8 cellular contexts compared by ENCODE assay signal in genomic region chr22:28742562-28742962, GRCh38. TPM values are rescaled to one million over a fixed set of nuclear protein-coding genes. Genes with fewer than 3 reads are reported as not detected.
DNase-seq lines count a peak whose midpoint lies in the region; ATAC-seq and TF ChIP-seq lines count a peak whose summit lies in the region.

No MANE protein-coding gene starts in this region.

- H3K9me3 ChIP-seq in lung (ENCODE audit: control insufficient read depth in 2 of 2, insufficient read depth in 1 of 2, low read length in 1 of 2), result no peaks in the 10 kb centered on the region
- H3K9me3 ChIP-seq in aorta (ENCODE audit: control insufficient read depth, low read length), result no peaks in the 10 kb centered on the region

- H3K4me3 Mint-ChIP-seq in stimulated activated naive CD8-positive, alpha-beta T cell treated with anti-CD3 and anti-CD28 coated beads, Interleukin-15, Interleukin-2, amounts not matched to agents 100 ng/mL and 50 ng/mL, for 24 hours, result peak overlapping the region; percentile 89

- in situ Hi-C loops in astrocyte of the cerebellum (cut with HindIII; ENCODE audit: low sequenced_read_pairs), result no loop called here

- H3K4me1 ChIP-seq in lung (ENCODE audit: control insufficient read depth in 2 of 2, insufficient read depth in 2 of 2, low read length in 2 of 2) (peaks cover 0 to 3% of the 10 kb centered on the region in 2 donors), aorta (ENCODE audit: control insufficient read depth in 1 of 2, insufficient read depth in 2 of 2, low read length in 2 of 2) (no peaks in the 10 kb centered on the region)

- 2 to 3% methylated on average over 10 of the region's 10 CpGs for WGBS in lung, 2 donors
- 1 to 2% methylated on average over 10 of the region's 10 CpGs for WGBS in aorta, 2 donors

- peak overlapping the region; percentile 89 for H3K27ac Mint-ChIP-seq in stimulated activated naive CD8-positive, alpha-beta T cell treated with anti-CD3 and anti-CD28 coated beads, Interleukin-15, Interleukin-2, amounts not matched to agents 100 ng/mL and 50 ng/mL, for 24 hours

- peaks cover 28% of the 10 kb centered on the region for H3K36me3 Mint-ChIP-seq in stimulated activated naive CD8-positive, alpha-beta T cell treated with anti-CD3 and anti-CD28 coated beads, Interleukin-15, Interleukin-2, amounts not matched to agents 100 ng/mL and 50 ng/mL, for 24 hours (ENCODE audit: low read depth)

- no peaks in the 10 kb centered on the region for H3K27me3 ChIP-seq in lung (ENCODE audit: control insufficient read depth, insufficient read depth)
- H3K27me3 ChIP-seq in aorta (ENCODE audit: control insufficient read depth in 1 of 2, insufficient read depth in 2 of 2, low read length in 1 of 2), result no peaks in the 10 kb centered on the region

- TF ChIP-seq CTCF in astrocyte of the cerebellum (IDR thresholded peaks at IDR 0.05; ENCODE audit: low read depth, low read length, missing control alignments) (no peak), lung (IDR thresholded peaks at IDR 0.05; ENCODE audit: control extremely low read depth, extremely low read depth) (no peak)

- no peaks in the 10 kb centered on the region for H3K27me3 Mint-ChIP-seq in stimulated activated naive CD8-positive, alpha-beta T cell treated with anti-CD3 and anti-CD28 coated beads, Interleukin-15, Interleukin-2, amounts not matched to agents 100 ng/mL and 50 ng/mL, for 24 hours

- H3K27ac ChIP-seq in lung (ENCODE audit: low read depth in 1 of 2, low read length in 1 of 2), result peak overlapping the region; percentile 78 to 93
- H3K27ac ChIP-seq in aorta (ENCODE audit: low read depth in 1 of 2, low read length in 2 of 2), result peak overlapping the region in 1 of 2 donors; percentile 94

- peaks cover 8 to 16% of the 10 kb centered on the region in 2 donors for H3K36me3 ChIP-seq in lung (ENCODE audit: control insufficient read depth in 2 of 2, insufficient read depth in 2 of 2, low read length in 2 of 2)
- H3K36me3 ChIP-seq in aorta (ENCODE audit: control insufficient read depth in 1 of 2, insufficient read depth in 2 of 2, low read length in 1 of 2), result peaks cover 3 to 5% of the 10 kb centered on the region in 2 donors

- no peaks in the 10 kb centered on the region for H3K9me3 Mint-ChIP-seq in stimulated activated naive CD8-positive, alpha-beta T cell treated with anti-CD3 and anti-CD28 coated beads, Interleukin-15, Interleukin-2, amounts not matched to agents 100 ng/mL and 50 ng/mL, for 24 hours

- H3K4me3 ChIP-seq in astrocyte of the cerebellum (ENCODE audit: low read depth, low read length) (peak overlapping the region; percentile 94), lung (peak overlapping the region; percentile 81), aorta (ENCODE audit: low read length in 2 of 2) (peak overlapping the region; percentile 30 to 49)

- DNase-seq in stimulated activated naive CD8-positive, alpha-beta T cell treated with anti-CD3 and anti-CD28 coated beads, Interleukin-15, Interleukin-2, amounts not matched to agents 100 U/mL and 50 U/mL, for 24 hours, result no peak
- DNase-seq in astrocyte of the cerebellum (ENCODE audit: low read depth) (no peak), lung (ENCODE audit: low spot score) (no peak), aorta (no peak), putamen (ENCODE audit: low spot score) (no peak)

- no peak for ATAC-seq in stimulated activated naive CD8-positive, alpha-beta T cell treated with anti-CD3 and anti-CD28 coated beads, Interleukin-15, Interleukin-2, amounts not matched to agents 100 U/mL and 50 U/mL, for 24 hours
- ATAC-seq in lung (ENCODE audit: insufficient read depth, low FRiP score) (no peak), aorta (ENCODE audit: low FRiP score) (no peak), GM21723 (IDR thresholded peaks at IDR 0.05; ENCODE audit: unreplicated experiment) (no peak), HG02973 (IDR thresholded peaks at IDR 0.05; ENCODE audit: unreplicated experiment) (no peak)

- H3K4me1 Mint-ChIP-seq in stimulated activated naive CD8-positive, alpha-beta T cell treated with anti-CD3 and anti-CD28 coated beads, Interleukin-15, Interleukin-2, amounts not matched to agents 100 ng/mL and 50 ng/mL, for 24 hours (ENCODE audit: low read depth), result peaks cover 25% of the 10 kb centered on the region

- intact Hi-C loops in aorta (cut with DNase I), result loop anchor here in 1 of 2 donors (1.0 kb wide), 1 partner anchor 57 kb away; no protein-coding TSS in a partner anchor

RNA-seq across cellular contexts. Expression of gene HSCB, which starts 0.7 kb away (rescaled TPM):
- 10 to 100 TPM; 10.3 to 11.2 TPM for total RNA-seq in lung
- polyA plus RNA-seq in lung, result 10 to 100 TPM; 15.4 to 19.8 TPM
- 10 to 100 TPM; 10.3 to 12.0 TPM for total RNA-seq in aorta
- polyA plus RNA-seq in aorta, result 10 to 100 TPM; 17.9 to 23.6 TPM

RNA-seq across cellular contexts. Expression of gene CHEK2, which starts 0.9 kb away (rescaled TPM):
- total RNA-seq in lung, result 10 to 100 TPM in 1 of 2 donors, 1 to 10 TPM in 1; 8.6 to 10.0 TPM
- polyA plus RNA-seq in lung, result 10 to 100 TPM in 1 of 2 donors, 1 to 10 TPM in 1; 6.0 to 10.4 TPM
- total RNA-seq in aorta, result 10 to 100 TPM in 1 of 2 donors, 1 to 10 TPM in 1; 6.7 to 15.3 TPM
- 1 to 10 TPM; 5.3 to 5.9 TPM for polyA plus RNA-seq in aorta

RNA-seq across cellular contexts. Expression of gene CCDC117, which starts 29.9 kb away (rescaled TPM):
- total RNA-seq in lung (10 to 100 TPM; 21.4 to 29.2 TPM), aorta (10 to 100 TPM; 20.3 to 26.9 TPM)
- polyA plus RNA-seq in lung (10 to 100 TPM in 1 of 2 donors, 1 to 10 TPM in 1; 7.8 to 11.4 TPM), aorta (1 to 10 TPM; 6.7 to 9.6 TPM)

RNA-seq across cellular contexts. Expression of gene XBP1, which starts 57.8 kb away (rescaled TPM):
- total RNA-seq in lung (100 to 1,000 TPM; 298 to 341 TPM), aorta (100 to 1,000 TPM; 118 to 143 TPM)
- polyA plus RNA-seq in lung (100 to 1,000 TPM; 144 to 324 TPM), aorta (10 to 100 TPM; 49.3 to 73.5 TPM)

Comparison
In these comparisons a context has a peak if more than half of its experiments do, and no peak if none do; other contexts are left out.
1. H3K4me3 ChIP-seq: peak in every context shown above with its lines; median percentile 94 in astrocyte of the cerebellum; 81 in lung; 40 in aorta.